15 cellular contexts compared by ENCODE assay signal in genomic region chr3:188881954-188882641, GRCh38.
A peak's percentile ranks its signal among the peaks of the same experiment; 100 is the strongest.
DNase-seq lines count a peak whose midpoint lies in the region; ATAC-seq, FAIRE-seq and TF ChIP-seq lines count a peak whose summit lies in the region.
"Had no signal": no experiment of that assay in that cellular context is flagged by ENCODE, and none has a peak within 500 bp of the region (broad histone marks: within the 10 kb centered on the region; RNA-seq: fewer than 3 reads in every experiment).

No MANE protein-coding gene starts in this region.

- H3K4me3 Mint-ChIP-seq in HFFc6 (peak overlapping the region; percentile 71), astrocyte (ENCODE audit: unreplicated experiment) (peak overlapping the region; percentile 18)
- no peak overlapping the region for H3K4me3 Mint-ChIP-seq in activated CD4-positive, alpha-beta T cell treated with anti-CD3 and anti-CD28 coated beads, Interleukin-2, amount 10 ng/mL, durations not matched to agents 7 days and 5 days
- H3K4me3 Mint-ChIP-seq: activated CD8-positive, alpha-beta T cell treated with anti-CD3 and anti-CD28 coated beads for 36 hours; brain had no signal

- H3K27me3 Mint-ChIP-seq in HFFc6 (ENCODE audit: insufficient read depth) (no peaks in the 10 kb centered on the region), astrocyte (ENCODE audit: low read depth, unreplicated experiment) (no peaks in the 10 kb centered on the region)
- no peaks in the 10 kb centered on the region for H3K27me3 Mint-ChIP-seq in activated CD4-positive, alpha-beta T cell treated with anti-CD3 and anti-CD28 coated beads, Interleukin-2, amount 10 ng/mL, durations not matched to agents 7 days and 5 days
- H3K27me3 Mint-ChIP-seq: activated CD8-positive, alpha-beta T cell treated with anti-CD3 and anti-CD28 coated beads for 36 hours; brain had no signal

- H3K36me3 Mint-ChIP-seq in HFFc6 (ENCODE audit: low read depth): peaks cover 19% of the 10 kb centered on the region
- peaks cover 11% of the 10 kb centered on the region for H3K36me3 Mint-ChIP-seq in astrocyte (ENCODE audit: low read depth, unreplicated experiment)
- peaks cover 20% of the 10 kb centered on the region for H3K36me3 Mint-ChIP-seq in activated CD4-positive, alpha-beta T cell treated with anti-CD3 and anti-CD28 coated beads, Interleukin-2, amount 10 ng/mL, durations not matched to agents 7 days and 5 days (ENCODE audit: low read depth)

- POLR2A ChIA-PET in activated CD4-positive, alpha-beta T cell treated with anti-CD3 and anti-CD28 coated beads, Interleukin-2, amount 10 ng/mL, durations not matched to agents 7 days and 5 days (lab: Charles Lee): no interaction called here

- ATAC-seq in GM21447 (IDR thresholded peaks at IDR 0.05; ENCODE audit: unreplicated experiment): no peak
- ATAC-seq in HG03159 (IDR thresholded peaks at IDR 0.05; ENCODE audit: unreplicated experiment): no peak
- ATAC-seq: activated CD8-positive, alpha-beta T cell treated with anti-CD3 and anti-CD28 coated beads for 36 hours; GM12878; Right ventricle myocardium inferior had no signal

- no peaks in the 10 kb centered on the region for H3K9me3 Mint-ChIP-seq in HFFc6
- H3K9me3 Mint-ChIP-seq in astrocyte (ENCODE audit: unreplicated experiment): no peaks in the 10 kb centered on the region
- peaks cover 3% of the 10 kb centered on the region for H3K9me3 Mint-ChIP-seq in activated CD4-positive, alpha-beta T cell treated with anti-CD3 and anti-CD28 coated beads, Interleukin-2, amount 10 ng/mL, durations not matched to agents 7 days and 5 days
- H3K9me3 Mint-ChIP-seq: activated CD8-positive, alpha-beta T cell treated with anti-CD3 and anti-CD28 coated beads for 36 hours had no signal

- no peaks in the 10 kb centered on the region for H3K27me3 ChIP-seq in astrocyte (ENCODE audit: insufficient read depth, low read length)
- H3K27me3 ChIP-seq: BLaER1, neutrophil had no signal

- peaks cover 39% of the 10 kb centered on the region for H3K4me1 Mint-ChIP-seq in HFFc6 (ENCODE audit: low read depth)
- H3K4me1 Mint-ChIP-seq in astrocyte (ENCODE audit: low read depth, unreplicated experiment): peaks cover 19% of the 10 kb centered on the region
- no peaks in the 10 kb centered on the region for H3K4me1 Mint-ChIP-seq in activated CD4-positive, alpha-beta T cell treated with anti-CD3 and anti-CD28 coated beads, Interleukin-2, amount 10 ng/mL, durations not matched to agents 7 days and 5 days
- H3K4me1 Mint-ChIP-seq: brain had no signal

- peaks cover 16% of the 10 kb centered on the region for H3K4me1 ChIP-seq in astrocyte (ENCODE audit: insufficient read depth, low read length)
- H3K4me1 ChIP-seq: BLaER1 had no signal

- no peak overlapping the region for H3K4me3 ChIP-seq in astrocyte (ENCODE audit: insufficient read depth, low read depth, low read length)
- H3K4me3 ChIP-seq: BLaER1, GM12878 had no signal

- CTCF ChIA-PET in activated CD4-positive, alpha-beta T cell treated with anti-CD3 and anti-CD28 coated beads, Interleukin-2, amount 10 ng/mL, durations not matched to agents 7 days and 5 days (lab: Charles Lee): no interaction called here

- H3K27ac ChIP-seq in astrocyte (ENCODE audit: low read depth, low read length): peak overlapping the region; percentile 74
- H3K27ac ChIP-seq: BLaER1, neutrophil had no signal

- TF ChIP-seq CTCF in HFFc6 (IDR thresholded peaks at IDR 0.05) (no peak), astrocyte (IDR thresholded peaks at IDR 0.05; ENCODE audit: insufficient read depth, low read depth, low read length) (no peak)

- H3K36me3 ChIP-seq in astrocyte (ENCODE audit: insufficient read depth, low read length): peaks cover 2% of the 10 kb centered on the region
- H3K36me3 ChIP-seq: neutrophil had no signal

- H3K9me3 ChIP-seq in astrocyte (ENCODE audit: insufficient read depth, low read depth, low read length): no peaks in the 10 kb centered on the region
- H3K9me3 ChIP-seq: BLaER1, neutrophil had no signal

- peak overlapping the region; percentile 84 for H3K27ac Mint-ChIP-seq in HFFc6
- peak overlapping the region; percentile 95 for H3K27ac Mint-ChIP-seq in astrocyte (ENCODE audit: unreplicated experiment)
- no peak overlapping the region for H3K27ac Mint-ChIP-seq in activated CD4-positive, alpha-beta T cell treated with anti-CD3 and anti-CD28 coated beads, Interleukin-2, amount 10 ng/mL, durations not matched to agents 7 days and 5 days
- H3K27ac Mint-ChIP-seq: activated CD8-positive, alpha-beta T cell treated with anti-CD3 and anti-CD28 coated beads for 36 hours had no signal

- H3K9ac ChIP-seq in astrocyte (ENCODE audit: low read length): peak overlapping the region; percentile 23
- H3K9ac ChIP-seq: BLaER1 had no signal

- H4K20me1 ChIP-seq in astrocyte (ENCODE audit: insufficient read depth, low read length): no peaks in the 10 kb centered on the region
- H4K20me1 ChIP-seq: BLaER1 had no signal

- peak overlapping the region; percentile 45 for H3K4me2 ChIP-seq in astrocyte (ENCODE audit: low read length)
- H3K4me2 ChIP-seq: BLaER1 had no signal

- no peak overlapping the region for H2AFZ ChIP-seq in astrocyte (ENCODE audit: low read depth, low read length)

- peak; percentile 94 for DNase-seq in A172 (ENCODE audit: low spot score)
- peak; percentile 80 for DNase-seq in HFFc6
- peak; percentile 98 for DNase-seq in astrocyte (ENCODE audit: low read depth)
- peak; percentile 79 for DNase-seq in kidney glomerular epithelial cell (lab: John Stamatoyannopoulos, UW)
- DNase-seq in activated CD8-positive, alpha-beta memory T cell treated with anti-CD3 and anti-CD28 coated beads, Interleukin-2, amount 50 U/mL, for 48 hours: no peak
- DNase-seq in activated CD4-positive, alpha-beta T cell treated with anti-CD3 and anti-CD28 coated beads, Interleukin-2, amount 10 ng/mL, durations not matched to agents 7 days and 5 days: no peak
- DNase-seq: activated CD8-positive, alpha-beta T cell treated with anti-CD3 and anti-CD28 coated beads for 36 hours; NCI-H1417 had no signal

- FAIRE-seq in astrocyte (lab: Jason Lieb, UNC): peak; percentile 39
- FAIRE-seq: GM12878 had no signal

- no peaks in the 10 kb centered on the region for H3K79me2 ChIP-seq in astrocyte (ENCODE audit: insufficient read depth, low read length)

Comparison
In these comparisons a context has a peak if more than half of its experiments do, and no peak if none do; other contexts are left out.
1. DNase-seq: peak in A172 (single experiment), HFFc6 (single experiment), astrocyte (single experiment) and kidney glomerular epithelial cell (single experiment); none in activated CD8-positive, alpha-beta memory T cell treated with anti-CD3 and anti-CD28 coated beads, Interleukin-2, amount 50 U/mL, for 48 hours (single experiment) and activated CD4-positive, alpha-beta T cell treated with anti-CD3 and anti-CD28 coated beads, Interleukin-2, amount 10 ng/mL, durations not matched to agents 7 days and 5 days (single experiment).